Comparison of ENCODE assay signal across 35 cellular contexts in genomic region chr5:160547872-160548271, GRCh38.
"Had no signal": no experiment of that assay in that cellular context is flagged by ENCODE, and none has a peak within 500 bp of the region (broad histone marks: within the 10 kb centered on the region; RNA-seq: fewer than 3 reads in every experiment).

No MANE protein-coding gene starts in this region.

- H3K9me3 Mint-ChIP-seq: activated CD4-positive, alpha-beta T cell treated with anti-CD3 and anti-CD28 coated beads, Interleukin-2, amount 10 ng/mL, durations not matched to agents 7 days and 5 days; activated naive CD4-positive, alpha-beta T cell treated with anti-CD3 and anti-CD28 coated beads, Interleukin-2, amount 50 U/mL, for 24 hours; activated naive CD8-positive, alpha-beta T cell treated with anti-CD3 and anti-CD28 coated beads, Interleukin-2, amount 10 ng/mL, durations not matched to agents 7 days and 5 days; central memory CD8-positive, alpha-beta T cell; T-helper 1 cell treated with Interleukin-12 subunit alpha and Interleukin-12 subunit beta and Interleukin-4 antibody, amounts not matched to agents 30 μg/mL and 1 μg/mL, for 36 hours; WTC11 had no signal

- ATAC-seq: activated CD4-positive, alpha-beta T cell treated with anti-CD3 and anti-CD28 coated beads for 36 hours; activated CD4-positive, CD25-positive, alpha-beta regulatory T cell treated with anti-CD3 and anti-CD28 coated beads, Interleukin-2, amount 50 U/mL, for 24 hours; activated CD8-positive, alpha-beta T cell treated with anti-CD3 and anti-CD28 coated beads, Interleukin-2, amount 10 ng/mL, durations not matched to agents 7 days and 5 days; body of pancreas; Panc1; WTC11 had no signal

- H3K4me1 ChIP-seq: ascending aorta, body of pancreas, SJSA1 had no signal

- H3K4me3 ChIP-seq: ascending aorta, body of pancreas, cardiac muscle cell, SJSA1 had no signal

- H3K27ac Mint-ChIP-seq: activated CD4-positive, alpha-beta T cell treated with anti-CD3 and anti-CD28 coated beads for 36 hours; activated CD4-positive, alpha-beta T cell treated with anti-CD3 and anti-CD28 coated beads, Interleukin-2, amount 10 ng/mL, durations not matched to agents 7 days and 5 days; activated CD8-positive, alpha-beta T cell treated with anti-CD3 and anti-CD28 coated beads, Interleukin-2, amount 10 ng/mL, durations not matched to agents 7 days and 5 days; activated naive CD4-positive, alpha-beta T cell treated with anti-CD3 and anti-CD28 coated beads, Interleukin-2, amount 50 U/mL, for 24 hours; activated naive CD8-positive, alpha-beta T cell treated with anti-CD3 and anti-CD28 coated beads, Interleukin-2, amount 10 ng/mL, durations not matched to agents 7 days and 5 days; activated T-cell treated with anti-CD3 and anti-CD28 coated beads, Interleukin-2, amount 50 U/mL, for 24 hours; T-helper 1 cell treated with Interleukin-12 subunit alpha and Interleukin-12 subunit beta and Interleukin-4 antibody, amounts not matched to agents 30 μg/mL and 1 μg/mL, for 36 hours; T-helper 2 cell treated with Interferon-gamma antibody and Interleukin-4, amounts not matched to agents 5 μg/mL and 100 μg/mL, for 36 hours; WTC11 had no signal

- H3K36me3 ChIP-seq: ascending aorta, cardiac muscle cell, SJSA1 had no signal

- H3K4me1 Mint-ChIP-seq: activated CD4-positive, alpha-beta T cell treated with anti-CD3 and anti-CD28 coated beads, Interleukin-2, amount 10 ng/mL, durations not matched to agents 7 days and 5 days; activated naive CD8-positive, alpha-beta T cell treated with anti-CD3 and anti-CD28 coated beads, Interleukin-2, amount 10 ng/mL, durations not matched to agents 7 days and 5 days; central memory CD8-positive, alpha-beta T cell; IgD-negative memory B cell had no signal

- H3K9me3 ChIP-seq: ascending aorta, body of pancreas, SJSA1, SK-N-SH had no signal

- DNase-seq: activated CD4-positive, alpha-beta T cell treated with anti-CD3 and anti-CD28 coated beads for 36 hours; activated CD4-positive, alpha-beta T cell treated with anti-CD3 and anti-CD28 coated beads, Interleukin-2, amount 10 ng/mL, durations not matched to agents 7 days and 5 days; activated CD4-positive, alpha-beta T cell treated with anti-CD3 and anti-CD28 coated beads, Interleukin-2, amount 50 U/mL, for 48 hours; activated CD8-positive, alpha-beta T cell treated with anti-CD3 and anti-CD28 coated beads, Interleukin-2, amount 10 ng/mL, durations not matched to agents 7 days and 5 days; activated gamma-delta T cell; activated naive CD4-positive, alpha-beta T cell treated with Interleukin-2 at 50 U/mL for 16 hours; activated naive CD8-positive, alpha-beta T cell treated with anti-CD3 and anti-CD28 coated beads, Interleukin-2, amount 10 ng/mL, durations not matched to agents 7 days and 5 days; activated T-cell treated with anti-CD3 and anti-CD28 coated beads, Interleukin-2, amount 50 U/mL, for 24 hours; amygdala; body of pancreas; Kasumi-1; KBM-7; MM.1S; MV-4-11; NCI-H1092; NCI-H1417; NCI-H146; NCI-H187 treated with DMSO at 0.1 percent for 48 hours; NCI-H2081; NCI-H2171 treated with DMSO at 0.1 percent for 48 hours; NCI-H2227 treated with DMSO at 0.1 percent for 48 hours; NCI-H510A treated with DMSO at 0.1 percent for 48 hours; SHP77 treated with DMSO at 0.1 percent for 48 hours; SK-N-SH had no signal

- H3K27me3 ChIP-seq: ascending aorta, body of pancreas had no signal

- H3K36me3 Mint-ChIP-seq: activated naive CD4-positive, alpha-beta T cell treated with anti-CD3 and anti-CD28 coated beads, Interleukin-2, amount 50 U/mL, for 24 hours; activated naive CD8-positive, alpha-beta T cell treated with anti-CD3 and anti-CD28 coated beads, Interleukin-2, amount 10 ng/mL, durations not matched to agents 7 days and 5 days; IgD-negative memory B cell; WTC11 had no signal

- H3K27ac ChIP-seq: ascending aorta, body of pancreas, cardiac muscle cell, SJSA1 had no signal

- H3K27me3 Mint-ChIP-seq: IgD-negative memory B cell had no signal

- H3K9ac ChIP-seq: SK-N-SH had no signal

- H3K4me3 Mint-ChIP-seq: activated CD4-positive, alpha-beta T cell treated with anti-CD3 and anti-CD28 coated beads for 36 hours; activated CD4-positive, alpha-beta T cell treated with anti-CD3 and anti-CD28 coated beads, Interleukin-2, amount 10 ng/mL, durations not matched to agents 7 days and 5 days; activated CD8-positive, alpha-beta T cell treated with anti-CD3 and anti-CD28 coated beads, Interleukin-2, amount 10 ng/mL, durations not matched to agents 7 days and 5 days; activated naive CD4-positive, alpha-beta T cell treated with anti-CD3 and anti-CD28 coated beads, Interleukin-2, amount 50 U/mL, for 24 hours; activated naive CD8-positive, alpha-beta T cell treated with anti-CD3 and anti-CD28 coated beads, Interleukin-2, amount 10 ng/mL, durations not matched to agents 7 days and 5 days; activated T-cell treated with anti-CD3 and anti-CD28 coated beads, Interleukin-2, amount 50 U/mL, for 24 hours; central memory CD8-positive, alpha-beta T cell; IgD-negative memory B cell; T-helper 1 cell treated with Interleukin-12 subunit alpha and Interleukin-12 subunit beta and Interleukin-4 antibody, amounts not matched to agents 30 μg/mL and 1 μg/mL, for 36 hours; T-helper 2 cell treated with Interferon-gamma antibody and Interleukin-4, amounts not matched to agents 5 μg/mL and 100 μg/mL, for 36 hours; WTC11 had no signal
